Comparison of ENCODE assay signal across 1 cellular context in genomic region chr12:2833810-2834209, GRCh38.
TF ChIP-seq lines count a peak whose summit lies in the region.

No MANE protein-coding gene starts in this region.

TF ChIP-seq in H1, 55 proteins besides CTCF, POLR2A, EP300 and RAD21:
- no peak for TF ChIP-seq NANOG (IDR thresholded peaks at IDR 0.05; ENCODE audit: insufficient read depth, low read depth, low read length, poor library complexity, severe bottlenecking)
- TF ChIP-seq SIRT6 (IDR thresholded peaks at IDR 0.05; ENCODE audit: low read length), result no peak
- peak; percentile 51; the same call in 1 of the 2 replicates for TF ChIP-seq EGR1 (IDR thresholded peaks at IDR 0.05; ENCODE audit: borderline replicate concordance, low read depth, low read length)
TF ChIP-seq in H1: peak in this region for 1.
